ENCODE assay signal across 14 cellular contexts in the genomic region with DNA sequence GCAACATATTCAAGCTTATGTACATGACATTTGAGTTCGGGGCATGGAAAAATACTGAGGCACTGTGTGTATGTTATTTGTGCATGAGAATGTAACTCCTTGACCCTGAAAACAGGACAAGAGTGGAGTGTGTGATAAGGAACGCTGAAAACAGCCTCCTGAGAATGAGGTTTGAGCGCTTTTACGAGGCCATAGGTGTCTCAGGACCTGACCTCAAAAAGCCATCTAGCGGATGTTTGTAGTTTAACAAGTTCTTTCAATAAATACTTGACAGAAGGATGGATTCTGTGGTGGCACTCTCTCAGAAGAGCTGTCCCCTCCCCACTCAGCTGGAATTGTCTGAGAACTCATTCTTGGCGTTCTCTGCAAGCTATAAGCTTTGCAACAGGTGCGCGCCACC.
DNase-seq lines count a peak whose midpoint lies in the region; ATAC-seq and TF ChIP-seq lines count a peak whose summit lies in the region.
"Had no signal": no experiment of that assay in that cellular context is flagged by ENCODE, and none has a peak within 500 bp of the region (broad histone marks: within the 10 kb centered on the region; RNA-seq: fewer than 3 reads in every experiment).

No MANE protein-coding gene starts in this region.

- POLR2A ChIA-PET in BJ (lab: Charles Lee) (no interaction called here), PC-3 (lab: Charles Lee; ENCODE audit: unreplicated experiment) (interaction anchor here (0.6 kb wide), 1 partner anchor 892 kb away, joined by 3 read pairs; no protein-coding TSS in a partner anchor)

- no peak overlapping the region for H3K9ac ChIP-seq in H9 (ENCODE audit: extremely low read depth, insufficient read length, low read length)
- no peak overlapping the region for H3K9ac ChIP-seq in PC-3 (ENCODE audit: low read length)

- H3K36me3 Mint-ChIP-seq in H9 (ENCODE audit: insufficient read depth in 1 of 3, low read depth in 3 of 3) (no peaks in the 10 kb centered on the region), endothelial cell (ENCODE audit: low read depth, unreplicated experiment) (no peaks in the 10 kb centered on the region)

- H3T11ph ChIP-seq in H9 (ENCODE audit: low read length), result no peak overlapping the region

- no peaks in the 10 kb centered on the region for H3F3A ChIP-seq in PC-3 (ENCODE audit: low read length, unreplicated experiment)

- peaks cover 0 to 3% of the 10 kb centered on the region in 2 experiments; a peak in 1 of 5 replicates for H3K9me3 Mint-ChIP-seq in H9
- no peaks in the 10 kb centered on the region for H3K9me3 Mint-ChIP-seq in endothelial cell (ENCODE audit: unreplicated experiment)

- H3K4me2 ChIP-seq in H9 (ENCODE audit: insufficient read depth, insufficient read length, low read length) (no peak overlapping the region), PC-3 (ENCODE audit: low read length) (peak overlapping the region; percentile 39; the same call in 1 of the 2 replicates)

- no peak overlapping the region for H2AFZ ChIP-seq in H9 (ENCODE audit: low read length)
- peak overlapping the region; percentile 64 for H2AFZ ChIP-seq in PC-3 (ENCODE audit: low read length)

- H3K27ac ChIP-seq in H9 (ENCODE audit: insufficient read length, low read depth, low read length) (no peak overlapping the region), PC-3 (ENCODE audit: low read length) (no peak overlapping the region)
- H3K27ac ChIP-seq: dorsolateral prefrontal cortex had no signal

- H3K23me2 ChIP-seq in H9 (ENCODE audit: insufficient read length, low read depth, low read length, poor library complexity, severe bottlenecking), result no peaks in the 10 kb centered on the region

- no peak overlapping the region for H2BK120ac ChIP-seq in H9 (ENCODE audit: low read depth, low read length, poor library complexity, severe bottlenecking)

- no peak overlapping the region for H3K23ac ChIP-seq in H9 (ENCODE audit: insufficient read length, low read depth, low read length)

- no peak overlapping the region for H2BK20ac ChIP-seq in H9 (ENCODE audit: low read depth, low read length, poor library complexity, severe bottlenecking)

- WGBS in H9 (ENCODE audit: extremely low coverage, insufficient read length, low lambda C conversion rate), result no CpG with 5 or more reads among the region's 8 CpGs

- H2BK12ac ChIP-seq in H9 (ENCODE audit: insufficient read length, low read depth, low read length), result no peak overlapping the region

- no peak overlapping the region for H3K27ac Mint-ChIP-seq in H9
- H3K27ac Mint-ChIP-seq in endothelial cell (ENCODE audit: unreplicated experiment), result no peak overlapping the region

- ATAC-seq in PC-3 (peak; percentile 45; the same call in 1 of the 2 replicates), HG03565 (IDR thresholded peaks at IDR 0.05; ENCODE audit: unreplicated experiment) (no peak), Right ventricle myocardium inferior (no peak)

- H3K36me3 ChIP-seq in BJ (ENCODE audit: control insufficient read depth, insufficient read depth, low read length) (no peaks in the 10 kb centered on the region), PC-3 (ENCODE audit: low read depth, low read length) (no peaks in the 10 kb centered on the region), BE2C (no peaks in the 10 kb centered on the region)

- H3K4ac ChIP-seq in H9 (ENCODE audit: low read depth, low read length), result no peak overlapping the region

- no peaks in the 10 kb centered on the region for H3K4me1 ChIP-seq in H9 (ENCODE audit: insufficient read depth, low read length)
- H3K4me1 ChIP-seq in PC-3 (ENCODE audit: insufficient read depth, low read length), result peaks cover 6% of the 10 kb centered on the region
- no peaks in the 10 kb centered on the region for H3K4me1 ChIP-seq in BE2C

- no peak overlapping the region for H3K4me3 ChIP-seq in BJ (ENCODE audit: low read depth, low read length)
- no peak overlapping the region for H3K4me3 ChIP-seq in PC-3 (ENCODE audit: low read length)
- H3K4me3 ChIP-seq in BE2C (ENCODE audit: low read depth, low read length), result no peak overlapping the region
- H3K4me3 ChIP-seq: dorsolateral prefrontal cortex had no signal

- no peaks in the 10 kb centered on the region for H3K27me3 Mint-ChIP-seq in H9 (ENCODE audit: low read depth)
- no peaks in the 10 kb centered on the region for H3K27me3 Mint-ChIP-seq in endothelial cell (ENCODE audit: unreplicated experiment)

- H3K14ac ChIP-seq in H9 (ENCODE audit: insufficient read depth, low read length), result no peak overlapping the region

- DNase-seq in BJ (ENCODE audit: low read depth) (no peak), H9 (peak; percentile 38), PC-3 (peak; percentile 64), endothelial cell (ENCODE audit: low spot score) (no peak), BE2C (no peak), hypothalamus (lab: John Stamatoyannopoulos, UW) (no peak), Right ventricle myocardium inferior (ENCODE audit: missing footprints) (no peak)
- DNase-seq: activated CD4-positive, alpha-beta T cell treated with anti-CD3 and anti-CD28 coated beads, Interleukin-2, amount 50 U/mL, for 1 hour; AML-193; dorsolateral prefrontal cortex; NCI-H1930; stimulated activated CD4-positive, alpha-beta T cell treated with anti-CD3 and anti-CD28 coated beads, Interleukin-1b, Interleukin-23, amount 100 ng/mL, for 48 hours; T-helper 2 cell had no signal

- CTCF ChIA-PET in BJ (lab: Yijun Ruan, JAX) (interaction anchor here (0.6 to 1.4 kb wide), 4 partner anchors 10 to 613 kb away, joined by 3 to 8 read pairs (median 3); no protein-coding TSS in a partner anchor), PC-3 (lab: Charles Lee) (interaction anchor here (0.7 to 1.2 kb wide), 2 partner anchors 119 to 614 kb away, joined by 3 to 12 read pairs; no protein-coding TSS in a partner anchor)

- TF ChIP-seq CTCF in BJ (IDR thresholded peaks at IDR 0.05; ENCODE audit: insufficient read depth, low read depth, low read length) (peak; percentile 22; the same call in 1 of the 2 replicates), H9 (conservative IDR thresholded peaks at IDR 0.05) (peak; percentile 56), PC-3 (conservative IDR thresholded peaks at IDR 0.05; ENCODE audit: low read depth, low read length) (peak; percentile 58; the same call in 1 of the 2 replicates), endothelial cell (IDR thresholded peaks at IDR 0.05; ENCODE audit: unreplicated experiment) (peak; percentile 37), BE2C (IDR thresholded peaks at IDR 0.05; ENCODE audit: low read depth, low read length) (no peak)

- H3K56ac ChIP-seq in H9 (ENCODE audit: insufficient read length, low read depth, low read length), result no peak overlapping the region

- no peaks in the 10 kb centered on the region for H3K27me3 ChIP-seq in BJ (ENCODE audit: control insufficient read depth, insufficient read depth, low read length)
- no peaks in the 10 kb centered on the region for H3K27me3 ChIP-seq in H9 (ENCODE audit: insufficient read depth, low read length)
- H3K27me3 ChIP-seq in PC-3 (ENCODE audit: low read length), result no peaks in the 10 kb centered on the region
- no peaks in the 10 kb centered on the region for H3K27me3 ChIP-seq in BE2C

- no peak overlapping the region for H4K5ac ChIP-seq in H9 (ENCODE audit: insufficient read length, low read depth, low read length)

- H3K4me3 Mint-ChIP-seq in H9 (no peak overlapping the region), endothelial cell (ENCODE audit: unreplicated experiment) (no peak overlapping the region)

- no peak overlapping the region for H2BK5ac ChIP-seq in H9 (ENCODE audit: insufficient read length, low read length)

- no peak overlapping the region for H4K8ac ChIP-seq in H9 (replicated peaks; ENCODE audit: insufficient read length, low read depth, low read length)

- BruUV-seq in PC-3 (replicated peaks; lab: Mats Ljungman, UMichigan), result no TSS peak

- H3K79me1 ChIP-seq in H9 (ENCODE audit: insufficient read depth, low read depth, low read length, poor library complexity, severe bottlenecking), result no peaks in the 10 kb centered on the region

- no peak overlapping the region for H2AK5ac ChIP-seq in H9 (ENCODE audit: insufficient read length, low read length)

- H3K9me3 ChIP-seq in H9 (ENCODE audit: control insufficient read depth, low read depth, low read length) (no peaks in the 10 kb centered on the region), PC-3 (ENCODE audit: low read length) (no peaks in the 10 kb centered on the region), BE2C (no peaks in the 10 kb centered on the region)

- H4K20me1 ChIP-seq in H9 (ENCODE audit: control insufficient read depth, insufficient read depth, insufficient read length) (no peaks in the 10 kb centered on the region), PC-3 (ENCODE audit: low read length) (no peaks in the 10 kb centered on the region)

- no peaks in the 10 kb centered on the region for H3K9me2 ChIP-seq in PC-3 (replicated peaks; ENCODE audit: low read length)

- no peak overlapping the region for H4K91ac ChIP-seq in H9 (ENCODE audit: insufficient read length, low read depth, low read length)

- no peak overlapping the region for H2BK15ac ChIP-seq in H9 (ENCODE audit: low read depth, low read length)

- H3K79me2 ChIP-seq in H9 (ENCODE audit: insufficient read depth, low read length) (no peaks in the 10 kb centered on the region), PC-3 (ENCODE audit: low read length) (no peaks in the 10 kb centered on the region)

- no peaks in the 10 kb centered on the region for H3K4me1 Mint-ChIP-seq in H9
- H3K4me1 Mint-ChIP-seq in endothelial cell (ENCODE audit: unreplicated experiment), result no peaks in the 10 kb centered on the region

- intact Hi-C loops in PC-3 (cut with micrococcal nuclease), result loop anchor here (5.0 kb wide), 1 partner anchor 152 kb away; no protein-coding TSS in a partner anchor
- intact Hi-C loops in Right ventricle myocardium inferior (cut with DNase I), result no loop called here

- no peak overlapping the region for H3K18ac ChIP-seq in H9 (ENCODE audit: insufficient read length, low read depth, low read length)

Comparison
In these comparisons a context has a peak if more than half of its experiments do, and no peak if none do; other contexts are left out.
1. DNase-seq: peak in H9 (single experiment) and PC-3 (single experiment); none in BJ (single experiment), endothelial cell (single experiment), BE2C (single experiment), hypothalamus (0 of 51) and Right ventricle myocardium inferior (single experiment).